10 cellular contexts compared by ENCODE assay signal in the genomic region with DNA sequence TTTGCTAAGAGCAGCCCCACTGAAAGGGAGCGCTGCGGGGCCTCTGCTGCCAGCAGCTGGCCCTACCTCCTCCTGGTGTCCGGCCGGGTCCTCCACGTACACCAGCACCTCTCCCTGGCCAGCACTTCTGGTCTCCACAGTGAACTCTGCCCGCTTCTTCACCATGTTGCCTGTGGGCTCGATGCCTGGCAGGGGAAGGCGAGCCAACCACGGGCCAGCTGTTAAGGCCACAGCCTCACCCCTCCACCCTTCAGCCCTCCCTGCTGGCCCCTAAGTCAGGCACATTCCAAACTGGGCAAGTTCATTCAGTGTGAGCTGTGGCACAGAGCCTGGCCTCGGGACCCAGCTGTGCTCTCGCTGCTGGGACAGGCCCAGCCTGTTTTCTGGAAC. TPM values are rescaled to one million over a fixed set of nuclear protein-coding genes. Genes with fewer than 3 reads are reported as not detected.
DNase-seq lines count a peak whose midpoint lies in the region; ATAC-seq and TF ChIP-seq lines count a peak whose summit lies in the region.
"Had no signal": no experiment of that assay in that cellular context is flagged by ENCODE, and none has a peak within 500 bp of the region (broad histone marks: within the 10 kb centered on the region; RNA-seq: fewer than 3 reads in every experiment).

No MANE protein-coding gene starts in this region.

- peaks cover 22 to 51% of the 10 kb centered on the region in 2 donors for H3K36me3 ChIP-seq in lung (ENCODE audit: control insufficient read depth in 2 of 2, insufficient read depth in 2 of 2, low read length in 2 of 2)

- no peak for DNase-seq in stimulated activated naive CD8-positive, alpha-beta T cell treated with anti-CD3 and anti-CD28 coated beads, Interleukin-15, amount 100 ng/mL, for 72 hours
- DNase-seq in lung (ENCODE audit: low spot score): no peak
- DNase-seq in activated gamma-delta T cell (lab: John Stamatoyannopoulos, UW): no peak
- DNase-seq in NAMALWA (ENCODE audit: low spot score): no peak
- DNase-seq: activated effector memory CD4-positive, alpha-beta T cell treated with Interleukin-2 at 50 U/mL for 16 hours; foreskin keratinocyte; NCI-H1417 had no signal

- 83 to 86% methylated on average over 7 to 11 of the region's 11 CpGs for WGBS in lung, 2 donors

- H3K4me1 Mint-ChIP-seq in stimulated activated naive CD8-positive, alpha-beta T cell treated with anti-CD3 and anti-CD28 coated beads, Interleukin-15, Interleukin-2, amounts not matched to agents 100 ng/mL and 50 ng/mL, for 24 hours (ENCODE audit: low read depth): peaks cover 16% of the 10 kb centered on the region
- H3K4me1 Mint-ChIP-seq in stimulated activated naive CD8-positive, alpha-beta T cell treated with anti-CD3 and anti-CD28 coated beads, Interleukin-15, amount 100 ng/mL, for 72 hours: peaks cover 24% of the 10 kb centered on the region
- H3K4me1 Mint-ChIP-seq in activated T-helper 17 cell treated with anti-CD3 and anti-CD28 coated beads, Interleukin-2, amount 50 U/mL, for 72 hours: no peaks in the 10 kb centered on the region

- H3K27me3 Mint-ChIP-seq in stimulated activated naive CD8-positive, alpha-beta T cell treated with anti-CD3 and anti-CD28 coated beads, Interleukin-15, Interleukin-2, amounts not matched to agents 100 ng/mL and 50 ng/mL, for 24 hours: no peaks in the 10 kb centered on the region
- no peaks in the 10 kb centered on the region for H3K27me3 Mint-ChIP-seq in stimulated activated naive CD8-positive, alpha-beta T cell treated with anti-CD3 and anti-CD28 coated beads, Interleukin-15, amount 100 ng/mL, for 72 hours
- no peaks in the 10 kb centered on the region for H3K27me3 Mint-ChIP-seq in activated T-helper 17 cell treated with anti-CD3 and anti-CD28 coated beads, Interleukin-2, amount 50 U/mL, for 72 hours

- peak overlapping the region; percentile 26 for H3K27ac Mint-ChIP-seq in stimulated activated naive CD8-positive, alpha-beta T cell treated with anti-CD3 and anti-CD28 coated beads, Interleukin-15, Interleukin-2, amounts not matched to agents 100 ng/mL and 50 ng/mL, for 24 hours
- H3K27ac Mint-ChIP-seq in stimulated activated naive CD8-positive, alpha-beta T cell treated with anti-CD3 and anti-CD28 coated beads, Interleukin-15, amount 100 ng/mL, for 72 hours: peak overlapping the region in 1 of 2 donors; percentile 67
- H3K27ac Mint-ChIP-seq in activated T-helper 17 cell treated with anti-CD3 and anti-CD28 coated beads, Interleukin-2, amount 50 U/mL, for 72 hours: no peak overlapping the region

- ATAC-seq in stimulated activated naive CD8-positive, alpha-beta T cell treated with anti-CD3 and anti-CD28 coated beads, Interleukin-15, amount 100 ng/mL, for 72 hours: no peak
- no peak for ATAC-seq in lung (ENCODE audit: insufficient read depth, low FRiP score)
- ATAC-seq in activated T-helper 17 cell treated with anti-CD3 and anti-CD28 coated beads, Interleukin-2, amount 50 U/mL, for 72 hours (replicated peaks): no peak
- ATAC-seq: foreskin keratinocyte had no signal

- H3K4me3 ChIP-seq in lung: no peak overlapping the region
- H3K4me3 ChIP-seq: tibial nerve had no signal

- peaks cover 22% of the 10 kb centered on the region for H3K36me3 Mint-ChIP-seq in stimulated activated naive CD8-positive, alpha-beta T cell treated with anti-CD3 and anti-CD28 coated beads, Interleukin-15, Interleukin-2, amounts not matched to agents 100 ng/mL and 50 ng/mL, for 24 hours (ENCODE audit: low read depth)
- H3K36me3 Mint-ChIP-seq in activated T-helper 17 cell treated with anti-CD3 and anti-CD28 coated beads, Interleukin-2, amount 50 U/mL, for 72 hours (ENCODE audit: low read depth): peaks cover 82% of the 10 kb centered on the region

- H3K9me3 ChIP-seq in lung (ENCODE audit: control insufficient read depth in 2 of 2, insufficient read depth in 1 of 2, low read length in 1 of 2): peaks cover 0 to 15% of the 10 kb centered on the region in 2 donors
- H3K9me3 ChIP-seq: tibial nerve had no signal

- TF ChIP-seq CTCF in lung (IDR thresholded peaks at IDR 0.05; ENCODE audit: control extremely low read depth, extremely low read depth): no peak

- peak overlapping the region; percentile 12 to 13 for H3K27ac ChIP-seq in lung (ENCODE audit: low read depth in 1 of 2, low read length in 1 of 2)
- H3K27ac ChIP-seq: foreskin keratinocyte had no signal

- H3K9me3 Mint-ChIP-seq in stimulated activated naive CD8-positive, alpha-beta T cell treated with anti-CD3 and anti-CD28 coated beads, Interleukin-15, Interleukin-2, amounts not matched to agents 100 ng/mL and 50 ng/mL, for 24 hours: no peaks in the 10 kb centered on the region
- H3K9me3 Mint-ChIP-seq in stimulated activated naive CD8-positive, alpha-beta T cell treated with anti-CD3 and anti-CD28 coated beads, Interleukin-15, amount 100 ng/mL, for 72 hours: no peaks in the 10 kb centered on the region
- no peaks in the 10 kb centered on the region for H3K9me3 Mint-ChIP-seq in activated T-helper 17 cell treated with anti-CD3 and anti-CD28 coated beads, Interleukin-2, amount 50 U/mL, for 72 hours

- H3K27me3 ChIP-seq in lung (ENCODE audit: control insufficient read depth, insufficient read depth): no peaks in the 10 kb centered on the region
- H3K27me3 ChIP-seq: foreskin keratinocyte, tibial nerve had no signal

- H3K4me3 Mint-ChIP-seq in stimulated activated naive CD8-positive, alpha-beta T cell treated with anti-CD3 and anti-CD28 coated beads, Interleukin-15, Interleukin-2, amounts not matched to agents 100 ng/mL and 50 ng/mL, for 24 hours: no peak overlapping the region
- H3K4me3 Mint-ChIP-seq in stimulated activated naive CD8-positive, alpha-beta T cell treated with anti-CD3 and anti-CD28 coated beads, Interleukin-15, amount 100 ng/mL, for 72 hours: no peak overlapping the region
- no peak overlapping the region for H3K4me3 Mint-ChIP-seq in activated T-helper 17 cell treated with anti-CD3 and anti-CD28 coated beads, Interleukin-2, amount 50 U/mL, for 72 hours

- H3K4me1 ChIP-seq in lung (ENCODE audit: control insufficient read depth in 2 of 2, insufficient read depth in 2 of 2, low read length in 2 of 2): no peaks in the 10 kb centered on the region
- H3K4me1 ChIP-seq: foreskin keratinocyte had no signal

RNA-seq across cellular contexts. Expression of gene FLNA, which starts 7.8 kb away (rescaled TPM):
- 1,000 to 10,000 TPM in 1 of 2 donors, 100 to 1,000 TPM in 1; 602 to 1,802 TPM for total RNA-seq in lung
- polyA plus RNA-seq in lung: 100 to 1,000 TPM; 645 to 783 TPM
- total RNA-seq in activated T-helper 17 cell treated with anti-CD3 and anti-CD28 coated beads, Interleukin-2, amount 50 U/mL, for 72 hours: 1,000 to 10,000 TPM; 1,274 to 1,383 TPM

RNA-seq across cellular contexts. Expression of gene EMD, which starts 12.4 kb away (rescaled TPM):
- total RNA-seq in lung: 10 to 100 TPM; 33.0 to 66.9 TPM
- polyA plus RNA-seq in lung: 100 to 1,000 TPM in 1 of 2 donors, 10 to 100 TPM in 1; 82.7 to 108 TPM
- total RNA-seq in activated T-helper 17 cell treated with anti-CD3 and anti-CD28 coated beads, Interleukin-2, amount 50 U/mL, for 72 hours: 10 to 100 TPM; 86.5 to 87.5 TPM

RNA-seq across cellular contexts. Expression of gene RPL10, which starts 31.5 kb away (rescaled TPM):
- 1,000 to 10,000 TPM; 2,479 to 3,133 TPM for total RNA-seq in lung
- polyA plus RNA-seq in lung: 1,000 to 10,000 TPM; 4,111 to 4,258 TPM
- 1,000 to 10,000 TPM; 1,604 to 1,651 TPM for total RNA-seq in activated T-helper 17 cell treated with anti-CD3 and anti-CD28 coated beads, Interleukin-2, amount 50 U/mL, for 72 hours

RNA-seq across cellular contexts. Expression of gene DNASE1L1, which starts 42.4 kb away (rescaled TPM):
- total RNA-seq in lung: 10 to 100 TPM; 12.5 to 41.0 TPM
- polyA plus RNA-seq in lung: 10 to 100 TPM; 28.2 to 52.3 TPM
- total RNA-seq in activated T-helper 17 cell treated with anti-CD3 and anti-CD28 coated beads, Interleukin-2, amount 50 U/mL, for 72 hours: 10 to 100 TPM; 13.9 to 16.7 TPM

RNA-seq across cellular contexts. Expression of gene TAFAZZIN, which starts 44.7 kb away (rescaled TPM):
- total RNA-seq in lung: 10 to 100 TPM; 28.4 to 48.9 TPM
- polyA plus RNA-seq in lung: 10 to 100 TPM; 39.7 to 61.2 TPM
- total RNA-seq in activated T-helper 17 cell treated with anti-CD3 and anti-CD28 coated beads, Interleukin-2, amount 50 U/mL, for 72 hours: 10 to 100 TPM; 39.3 to 40.8 TPM
